ENCODE assay signal across 27 cellular contexts in the genomic region with DNA sequence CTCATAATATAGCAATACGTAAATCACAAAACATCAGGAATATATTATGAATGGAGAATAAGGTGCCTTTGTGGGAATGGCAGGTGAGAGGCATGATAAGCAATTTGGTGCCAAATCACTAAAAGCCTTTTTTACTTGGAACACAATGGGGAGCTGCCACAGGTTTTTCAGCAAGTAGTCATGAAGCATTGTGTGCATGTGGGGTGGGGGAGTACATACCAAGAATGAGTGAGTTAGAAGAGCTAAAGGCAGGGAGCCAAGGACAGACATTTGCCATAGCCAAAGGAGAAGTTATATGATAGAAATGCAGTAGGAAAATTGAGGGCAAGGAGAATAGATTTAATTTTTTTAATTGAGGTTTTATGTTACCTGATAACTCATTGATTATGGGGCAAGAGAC.
"Had no signal": no experiment of that assay in that cellular context is flagged by ENCODE, and none has a peak within 500 bp of the region (broad histone marks: within the 10 kb centered on the region; RNA-seq: fewer than 3 reads in every experiment).

No MANE protein-coding gene starts in this region.

- H3K27ac Mint-ChIP-seq: dendritic cell treated with granulocyte-macrophage colony-stimulating factor and Interleukin-4, amounts not matched to agents 40 ng/mL and 50 ng/mL, for 4 days; endodermal cell; naive thymus-derived CD8-positive, alpha-beta T cell; nephron progenitor cell had no signal

- H3K36me3 ChIP-seq: colonic mucosa, gastroesophageal sphincter, heart left ventricle, left lung, ovary, right lobe of liver, stomach, thyroid gland, upper lobe of right lung, uterus had no signal

- H3K4me3 ChIP-seq: colonic mucosa, gastroesophageal sphincter, heart left ventricle, hepatocyte, left lung, ovary, right lobe of liver, stomach, thyroid gland, upper lobe of right lung, uterus had no signal

- H3K4me3 Mint-ChIP-seq: dendritic cell treated with granulocyte-macrophage colony-stimulating factor and Interleukin-4, amounts not matched to agents 40 ng/mL and 50 ng/mL, for 4 days; endodermal cell; naive thymus-derived CD8-positive, alpha-beta T cell; nephron progenitor cell had no signal

- H3K4me1 ChIP-seq: colonic mucosa, foreskin keratinocyte, gastroesophageal sphincter, heart left ventricle, left lung, right lobe of liver, stomach, thyroid gland, upper lobe of right lung, uterus had no signal

- H3K9me3 ChIP-seq: colonic mucosa, gastroesophageal sphincter, left lung, ovary, right lobe of liver, stomach, thyroid gland, upper lobe of right lung, uterus had no signal

- H3K9me3 Mint-ChIP-seq: endodermal cell, nephron progenitor cell had no signal

- DNase-seq: colonic mucosa; effector CD8-positive, alpha-beta T cell; endodermal cell; foreskin keratinocyte; heart left ventricle; left cardiac atrium; left lung; mammary epithelial cell; naive thymus-derived CD8-positive, alpha-beta T cell; nephron progenitor cell; occipital lobe; ovary; posterior cingulate gyrus; retina; right lobe of liver; small intestine; stimulated activated CD4-positive, alpha-beta T cell treated with anti-CD3 and anti-CD28 coated beads, Interleukin-15, amount 100 ng/mL, for 24 hours; stimulated activated CD4-positive, alpha-beta T cell treated with anti-CD3 and anti-CD28 coated beads, Interleukin-2, amount 100 ng/mL, for 48 hours; stimulated activated naive CD4-positive, alpha-beta T cell; stomach; thyroid gland; upper lobe of right lung; uterus had no signal

- H3K4me1 Mint-ChIP-seq: endodermal cell; naive thymus-derived CD8-positive, alpha-beta T cell; nephron progenitor cell had no signal

- H3K27me3 Mint-ChIP-seq: dendritic cell treated with granulocyte-macrophage colony-stimulating factor and Interleukin-4, amounts not matched to agents 40 ng/mL and 50 ng/mL, for 4 days; naive thymus-derived CD8-positive, alpha-beta T cell had no signal

- H3K36me3 Mint-ChIP-seq: naive thymus-derived CD8-positive, alpha-beta T cell had no signal

- H3K27me3 ChIP-seq: colonic mucosa, foreskin keratinocyte, gastroesophageal sphincter, heart left ventricle, hepatocyte, left lung, ovary, right lobe of liver, stomach, thyroid gland, upper lobe of right lung, uterus had no signal

- H3K27ac ChIP-seq: colonic mucosa, epithelial cell of prostate, foreskin keratinocyte, gastroesophageal sphincter, heart left ventricle, hepatocyte, left lung, ovary, right lobe of liver, stomach, thyroid gland, upper lobe of right lung, uterus had no signal
